18 cellular contexts compared by ENCODE assay signal in the genomic region with DNA sequence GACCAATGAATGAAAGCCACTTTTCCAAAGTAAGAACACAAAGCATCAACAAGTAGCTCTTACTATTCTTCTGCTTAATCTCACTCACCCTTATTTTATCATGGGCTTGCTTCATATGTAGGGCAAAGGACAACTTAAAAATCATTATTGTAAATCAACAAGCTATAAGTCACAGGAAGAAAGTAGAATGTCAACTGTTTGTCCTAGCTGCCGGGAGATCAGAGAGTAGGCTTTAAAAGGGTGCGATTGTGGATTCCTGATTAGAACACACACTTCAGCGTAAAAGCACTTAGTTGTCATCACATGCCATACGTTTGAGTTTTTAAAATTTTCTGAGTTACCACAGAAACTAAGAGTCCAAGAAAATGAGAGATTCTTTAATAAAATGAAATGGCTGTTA. TPM values are rescaled to one million over a fixed set of nuclear protein-coding genes. Genes with fewer than 3 reads are reported as not detected.
A peak's percentile ranks its signal among the peaks of the same experiment; 100 is the strongest.
DNase-seq lines count a peak whose midpoint lies in the region; ATAC-seq and TF ChIP-seq lines count a peak whose summit lies in the region.
"Had no signal": no experiment of that assay in that cellular context is flagged by ENCODE, and none has a peak within 500 bp of the region (broad histone marks: within the 10 kb centered on the region; RNA-seq: fewer than 3 reads in every experiment).

No MANE protein-coding gene starts in this region.

- peaks cover 75% of the 10 kb centered on the region for H3K4me1 Mint-ChIP-seq in osteocyte (ENCODE audit: unreplicated experiment)
- peaks cover 0 to 6% (median 5%) of the 10 kb centered on the region in 4 donors for H3K4me1 Mint-ChIP-seq in CD4-positive, alpha-beta memory T cell

- DNase-seq in GM23248 (no peak), amniotic epithelial cell (ENCODE audit: low read depth) (peak; percentile 25), right cardiac atrium (no peak), osteocyte (ENCODE audit: extremely low spot score, unreplicated experiment) (no peak), H7 (no peak), inferior parietal cortex (ENCODE audit: extremely low spot score) (no peak), cerebellum (ENCODE audit: low spot score) (no peak)
- no peak for DNase-seq in CD4-positive, alpha-beta memory T cell
- DNase-seq: activated effector memory CD4-positive, alpha-beta T cell treated with anti-CD3 and anti-CD28 coated beads, Interleukin-2, amount 50 U/mL, for 16 hours; CD8-positive, alpha-beta memory T cell; dorsolateral prefrontal cortex; kidney; NCI-H1436 treated with DMSO at 0.1 percent for 48 hours; NCI-H2171 treated with DMSO at 0.1 percent for 48 hours; NCI-H774; stimulated activated naive CD8-positive, alpha-beta T cell treated with anti-CD3 and anti-CD28 coated beads, Interleukin-15, Interleukin-2, amounts not matched to agents 100 U/mL and 50 U/mL, for 24 hours had no signal

- intact Hi-C loops in right cardiac atrium (cut with DNase I), result no loop called here
- intact Hi-C loops in CD4-positive, alpha-beta memory T cell (cut with micrococcal nuclease), result no loop called here

- no peak for ATAC-seq in right cardiac atrium
- ATAC-seq: SK-N-SH treated with all-trans-retinoic acid at 6 μM for 48 hours; stimulated activated naive CD8-positive, alpha-beta T cell treated with anti-CD3 and anti-CD28 coated beads, Interleukin-15, Interleukin-2, amounts not matched to agents 100 U/mL and 50 U/mL, for 24 hours had no signal

- H3K9ac ChIP-seq in GM23248, result no peak overlapping the region

- in situ Hi-C loops in GM23248 (cut with MboI), result no loop called here

- H3K79me2 ChIP-seq in GM23248 (ENCODE audit: insufficient read depth), result peaks cover 15% of the 10 kb centered on the region

- peaks cover 33% of the 10 kb centered on the region for H3F3A ChIP-seq in GM23248 (ENCODE audit: insufficient read depth)

- H3K27ac Mint-ChIP-seq in osteocyte (ENCODE audit: unreplicated experiment), result peak overlapping the region; percentile 91
- H3K27ac Mint-ChIP-seq in CD4-positive, alpha-beta memory T cell, result no peak overlapping the region
- H3K27ac Mint-ChIP-seq: CD8-positive, alpha-beta memory T cell had no signal

- H2AFZ ChIP-seq in GM23248, result 0 out of 2 replicates have a peak overlapping the region, but pooled peaks have one; percentile 20
- H2AFZ ChIP-seq: PC-9 had no signal

- H3K9me3 ChIP-seq in GM23248 (ENCODE audit: low read depth) (no peaks in the 10 kb centered on the region), right cardiac atrium (ENCODE audit: control insufficient read depth, low read length) (no peaks in the 10 kb centered on the region)
- H3K9me3 ChIP-seq in CD4-positive, alpha-beta memory T cell (ENCODE audit: control insufficient read depth in 1 of 2, low read length in 2 of 2), result no peaks in the 10 kb centered on the region

- CTCF ChIA-PET in CD4-positive, alpha-beta memory T cell (lab: Charles Lee; ENCODE audit: partially characterized antibody), result interaction anchor here (2.1 kb wide), 1 partner anchor 8 kb away, joined by 6 read pairs; no protein-coding TSS in a partner anchor

- TF ChIP-seq CTCF in osteocyte (IDR thresholded peaks at IDR 0.05), result no peak

- WGBS in GM23248 (ENCODE audit: low coverage in 1 of 2, low lambda C conversion rate in 2 of 2, missing lambda C conversion rate in 2 of 2), 2 experiments, result 20 to 29% methylated on average over 4 of the region's 4 CpGs
- WGBS in right cardiac atrium, result 37% methylated on average over 4 of the region's 4 CpGs

- no peaks in the 10 kb centered on the region for H4K20me1 ChIP-seq in GM23248 (ENCODE audit: insufficient read depth)

- peaks cover 43% of the 10 kb centered on the region for H3K4me1 ChIP-seq in GM23248 (ENCODE audit: insufficient read depth)
- H3K4me1 ChIP-seq in right cardiac atrium (ENCODE audit: control insufficient read depth, insufficient read depth, low read length), result peaks cover 1% of the 10 kb centered on the region
- no peaks in the 10 kb centered on the region for H3K4me1 ChIP-seq in CD4-positive, alpha-beta memory T cell (ENCODE audit: insufficient read depth, low read length)

- H3K9me3 Mint-ChIP-seq in osteocyte (ENCODE audit: unreplicated experiment), result no peaks in the 10 kb centered on the region
- no peaks in the 10 kb centered on the region for H3K9me3 Mint-ChIP-seq in CD4-positive, alpha-beta memory T cell
- H3K9me3 Mint-ChIP-seq: CD8-positive, alpha-beta memory T cell had no signal

- POLR2A ChIA-PET in CD4-positive, alpha-beta memory T cell (lab: Charles Lee; ENCODE audit: partially characterized antibody), result no interaction called here

- H3K9me2 ChIP-seq in GM23248 (ENCODE audit: insufficient read depth), result no peaks in the 10 kb centered on the region

- no peaks in the 10 kb centered on the region for H3K36me3 Mint-ChIP-seq in osteocyte (ENCODE audit: unreplicated experiment)
- H3K36me3 Mint-ChIP-seq in CD4-positive, alpha-beta memory T cell, result no peaks in the 10 kb centered on the region
- H3K36me3 Mint-ChIP-seq: CD8-positive, alpha-beta memory T cell had no signal

- no peaks in the 10 kb centered on the region for H3K27me3 Mint-ChIP-seq in osteocyte (ENCODE audit: unreplicated experiment)
- peaks cover 7 to 21% of the 10 kb centered on the region in 2 donors for H3K27me3 Mint-ChIP-seq in CD4-positive, alpha-beta memory T cell

- H3K4me3 ChIP-seq in GM23248 (peak overlapping the region; percentile 14; the same call in 1 of the 2 replicates), right cardiac atrium (ENCODE audit: low read length) (peak overlapping the region; percentile 23), H7 (ENCODE audit: insufficient read depth, low read depth, low read length) (no peak overlapping the region)
- H3K4me3 ChIP-seq in CD4-positive, alpha-beta memory T cell (ENCODE audit: low read length in 2 of 2), result no peak overlapping the region
- H3K4me3 ChIP-seq: PC-9 had no signal

- H3K36me3 ChIP-seq in GM23248 (ENCODE audit: low read depth) (no peaks in the 10 kb centered on the region), H7 (replicated peaks; ENCODE audit: control insufficient read depth, insufficient read depth, low read length) (no peaks in the 10 kb centered on the region)
- H3K36me3 ChIP-seq in CD4-positive, alpha-beta memory T cell (ENCODE audit: insufficient read depth, low read length), result no peaks in the 10 kb centered on the region

- H3K27ac ChIP-seq in GM23248, result no peak overlapping the region
- H3K27ac ChIP-seq in right cardiac atrium (ENCODE audit: low read length), result no peak overlapping the region
- no peak overlapping the region for H3K27ac ChIP-seq in CD4-positive, alpha-beta memory T cell (ENCODE audit: low read depth, low read length)
- H3K27ac ChIP-seq: dorsolateral prefrontal cortex, PC-9 had no signal

- peak overlapping the region; percentile 62 for H3K4me3 Mint-ChIP-seq in osteocyte (ENCODE audit: unreplicated experiment)
- no peak overlapping the region for H3K4me3 Mint-ChIP-seq in CD4-positive, alpha-beta memory T cell
- H3K4me3 Mint-ChIP-seq: CD8-positive, alpha-beta memory T cell had no signal

- H3K4me2 ChIP-seq in GM23248 (ENCODE audit: unreplicated experiment), result peak overlapping the region; percentile 75
- H3K4me2 ChIP-seq: PC-9 had no signal

- H3K27me3 ChIP-seq in GM23248 (replicated peaks; ENCODE audit: insufficient read depth) (no peaks in the 10 kb centered on the region), right cardiac atrium (ENCODE audit: control insufficient read depth, insufficient read depth) (no peaks in the 10 kb centered on the region), H7 (ENCODE audit: control insufficient read depth, insufficient read depth, low read length) (no peaks in the 10 kb centered on the region)
- H3K27me3 ChIP-seq in CD4-positive, alpha-beta memory T cell (ENCODE audit: insufficient read depth, low read length), result no peaks in the 10 kb centered on the region

RNA-seq across cellular contexts. Expression of a gene that starts 44.4 kb away (rescaled TPM):
- 6.2 and 9.4 TPM in 2 replicates for total RNA-seq in GM23248 (2014; rRNA removed; shearing (Covaris generic))
- polyA plus RNA-seq in GM23248 (2016; fragmentation: Nextera tagmentation; extraction: Ambion mirVana) (3.3 and 3.4 TPM in 2 replicates), right cardiac atrium (10.5 TPM)
- total RNA-seq in right cardiac atrium (10 to 100 TPM; 35.4 to 46.5 (median 38.8) TPM), osteocyte (19.0 and 21.2 TPM in 2 replicates), cerebellum (51.8 TPM)
- 13.3 and 14.8 TPM in 2 replicates for total RNA-seq in H7 (2014; rRNA removed; shearing (Covaris generic))
- under 1 TPM; 0.53 to 0.58 TPM for total RNA-seq in CD4-positive, alpha-beta memory T cell
- polyA plus RNA-seq in CD4-positive, alpha-beta memory T cell, result not detected
- polyA plus RNA-seq: CD8-positive, alpha-beta memory T cell had no signal

Comparison
In these comparisons a context has a peak if more than half of its experiments do, and no peak if none do; other contexts are left out.
1. H3K4me3 ChIP-seq: peak in GM23248 (single experiment) and right cardiac atrium (single experiment); none in H7 (single experiment) and CD4-positive, alpha-beta memory T cell (0 of 2).